Comparison of ENCODE assay signal across 26 cellular contexts in genomic region chr4:148412460-148412859, GRCh38. TPM values are rescaled to one million over a fixed set of nuclear protein-coding genes. Genes with fewer than 3 reads are reported as not detected.
DNase-seq lines count a peak whose midpoint lies in the region; ATAC-seq, FAIRE-seq and TF ChIP-seq lines count a peak whose summit lies in the region.
"Had no signal": no experiment of that assay in that cellular context is flagged by ENCODE, and none has a peak within 500 bp of the region (broad histone marks: within the 10 kb centered on the region; RNA-seq: fewer than 3 reads in every experiment).

No MANE protein-coding gene starts in this region.

- DNase-seq in HepG2 (ENCODE audit: low spot score) (no peak), right lobe of liver (no peak), K562 (ENCODE audit: extremely low read depth in 1 of 4, low spot score in 3 of 4) (no peak), MV-4-11 (lab: John Stamatoyannopoulos, UW) (no peak)
- DNase-seq in activated T-helper 2 cell treated with anti-CD3 and anti-CD28 coated beads, Interferon-gamma antibody, Interleukin-2, Interleukin-4, amounts not matched to agents 10 μg/mL and 5 μg/mL and 100 μg/mL, durations not matched to agents 14 hours and 24 hours and 36 hours (ENCODE audit: low spot score), result no peak
- DNase-seq: ACHN; BE2C; C1 segment of cervical spinal cord; CD4-positive, alpha-beta memory T cell; CD4-positive, CD25-positive, alpha-beta regulatory T cell; CD8-positive, alpha-beta memory T cell; COR-L47; DMS 273 treated with DMSO at 0.1 percent for 48 hours; DMS153; DMS53; DMS79; DND-41; EL; GDM1 had no signal

- BruUV-seq in HepG2 (replicated peaks; lab: Mats Ljungman, UMichigan) (no TSS peak), K562 (replicated peaks; lab: Mats Ljungman, UMichigan) (no TSS peak)

- ATAC-seq in HepG2 (no peak), right lobe of liver (no peak), K562 (no peak)
- ATAC-seq: GM12878 had no signal

- no peak overlapping the region for H3K4me2 ChIP-seq in HepG2 (ENCODE audit: low read depth, low read length)
- no peak overlapping the region for H3K4me2 ChIP-seq in K562 (ENCODE audit: insufficient read depth, low read length)
- H3K4me2 ChIP-seq: BLaER1 had no signal

- FAIRE-seq in HepG2 (lab: Jason Lieb, UNC) (no peak), K562 (lab: Jason Lieb, UNC) (no peak)
- FAIRE-seq: GM12878, GM12892, GM18507 had no signal

- no peak overlapping the region for H3K27ac Mint-ChIP-seq in activated T-helper 2 cell treated with anti-CD3 and anti-CD28 coated beads, Interferon-gamma antibody, Interleukin-2, Interleukin-4, amounts not matched to agents 10 μg/mL and 5 μg/mL and 100 μg/mL, durations not matched to agents 14 hours and 24 hours and 36 hours
- H3K27ac Mint-ChIP-seq: CD4-positive, CD25-positive, alpha-beta regulatory T cell; CD8-positive, alpha-beta memory T cell had no signal

- CTCF ChIA-PET in HepG2 (lab: Yijun Ruan, JAX; ENCODE audit: low intra/inter-chr PET ratio, low total read pairs) (no interaction called here), K562 (lab: Yijun Ruan, JAX; ENCODE audit: low intra/inter-chr PET ratio) (no interaction called here)

- H3K4me3 Mint-ChIP-seq in activated T-helper 2 cell treated with anti-CD3 and anti-CD28 coated beads, Interferon-gamma antibody, Interleukin-2, Interleukin-4, amounts not matched to agents 10 μg/mL and 5 μg/mL and 100 μg/mL, durations not matched to agents 14 hours and 24 hours and 36 hours (ENCODE audit: low read depth), result no peak overlapping the region
- H3K4me3 Mint-ChIP-seq: CD14-positive monocyte; CD4-positive, alpha-beta memory T cell; CD4-positive, CD25-positive, alpha-beta regulatory T cell; CD8-positive, alpha-beta memory T cell had no signal

- intact Hi-C loops in HepG2 (cut with micrococcal nuclease; ENCODE audit: unreplicated experiment), result no loop called here
- intact Hi-C loops in right lobe of liver (cut with DNase I), result no loop called here
- intact Hi-C loops in K562 (cut with micrococcal nuclease), result no loop called here
- intact Hi-C loops in activated T-helper 2 cell treated with anti-CD3 and anti-CD28 coated beads, Interferon-gamma antibody, Interleukin-2, Interleukin-4, amounts not matched to agents 10 μg/mL and 5 μg/mL and 100 μg/mL, durations not matched to agents 14 hours and 24 hours and 36 hours (cut with micrococcal nuclease), result no loop called here

- no peak for TF ChIP-seq EP300 in HepG2 (IDR thresholded peaks at IDR 0.05; ENCODE audit: low read depth in 2 of 2, low read length in 2 of 2)
- no peak for TF ChIP-seq EP300 in HepG2 (CRISPR knock-in tag; IDR thresholded peaks at IDR 0.05; ENCODE audit: borderline replicate concordance)
- TF ChIP-seq EP300 in K562 (IDR thresholded peaks at IDR 0.05; ENCODE audit: low read length), result no peak

- H3K4me3 ChIP-seq in HepG2 (replicated peaks in 1 of 3; ENCODE audit: insufficient read depth in 1 of 3, low read depth in 2 of 3, low read length in 3 of 3) (no peak overlapping the region), right lobe of liver (no peak overlapping the region), K562 (no peak overlapping the region)
- H3K4me3 ChIP-seq: BLaER1, GM12878 had no signal

- in situ Hi-C loops in HepG2 (cut with HindIII; ENCODE audit: extremely low pct_ligation_motif_present, low pct_unique_long_range_greater_than_20kb) (loop anchor here (10.0 kb wide), 1 partner anchor 128 kb away; no protein-coding TSS in a partner anchor), K562 (cut with MboI) (no loop called here)

- no peaks in the 10 kb centered on the region for H3K9me3 Mint-ChIP-seq in activated T-helper 2 cell treated with anti-CD3 and anti-CD28 coated beads, Interferon-gamma antibody, Interleukin-2, Interleukin-4, amounts not matched to agents 10 μg/mL and 5 μg/mL and 100 μg/mL, durations not matched to agents 14 hours and 24 hours and 36 hours
- H3K9me3 Mint-ChIP-seq: CD14-positive monocyte; CD4-positive, alpha-beta memory T cell; CD4-positive, CD25-positive, alpha-beta regulatory T cell; CD8-positive, alpha-beta memory T cell had no signal

- TF ChIP-seq CTCF in HepG2 (CRISPR knock-in tag; IDR thresholded peaks at IDR 0.05), result no peak
- TF ChIP-seq CTCF in right lobe of liver (IDR thresholded peaks at IDR 0.05), result no peak
- TF ChIP-seq CTCF in K562 (IDR thresholded peaks at IDR 0.05 in 2 of 3, conservative IDR thresholded peaks at IDR 0.05 in 1 of 3; ENCODE audit: insufficient read depth in 2 of 3, low read depth in 1 of 3, low read length in 3 of 3), result no peak

- no peaks in the 10 kb centered on the region for H4K20me1 ChIP-seq in HepG2 (ENCODE audit: insufficient read depth, low read length)
- no peaks in the 10 kb centered on the region for H4K20me1 ChIP-seq in K562 (replicated peaks; ENCODE audit: control insufficient read depth, insufficient read depth, low read length)
- H4K20me1 ChIP-seq: BLaER1 had no signal

- H3K27ac ChIP-seq in HepG2 (ENCODE audit: extremely low read length, insufficient read depth, low read length), result no peak overlapping the region
- no peak overlapping the region for H3K27ac ChIP-seq in right lobe of liver
- no peak overlapping the region for H3K27ac ChIP-seq in K562 (ENCODE audit: extremely low read depth, low read depth, low read length)
- H3K27ac ChIP-seq: 22Rv1, BLaER1 had no signal

- H3K36me3 Mint-ChIP-seq in activated T-helper 2 cell treated with anti-CD3 and anti-CD28 coated beads, Interferon-gamma antibody, Interleukin-2, Interleukin-4, amounts not matched to agents 10 μg/mL and 5 μg/mL and 100 μg/mL, durations not matched to agents 14 hours and 24 hours and 36 hours (ENCODE audit: low read depth), result no peaks in the 10 kb centered on the region
- H3K36me3 Mint-ChIP-seq: CD14-positive monocyte had no signal

- H2AFZ ChIP-seq in HepG2 (ENCODE audit: low read length), result no peak overlapping the region
- H2AFZ ChIP-seq in K562 (ENCODE audit: low read depth, low read length), result no peak overlapping the region

- POLR2A ChIA-PET in HepG2 (lab: Yijun Ruan, JAX) (no interaction called here), K562 (lab: Yijun Ruan, JAX) (no interaction called here)

- H3K79me2 ChIP-seq in HepG2 (ENCODE audit: insufficient read depth, low read length) (no peaks in the 10 kb centered on the region), K562 (ENCODE audit: control insufficient read depth, insufficient read depth, low read length) (no peaks in the 10 kb centered on the region)

- 39% methylated on average over 2 of the region's 2 CpGs for WGBS in HepG2 (ENCODE audit: low lambda C conversion rate)
- WGBS in right lobe of liver (ENCODE audit: insufficient coverage, low coverage, low lambda C conversion rate, missing lambda C conversion rate), result 64% methylated on average over 2 of the region's 2 CpGs
- WGBS in K562 (ENCODE audit: insufficient coverage, low coverage, missing lambda C conversion rate), result 0% methylated on average over 2 of the region's 2 CpGs

- H3K4me1 ChIP-seq in HepG2 (ENCODE audit: insufficient read depth, low read length) (no peaks in the 10 kb centered on the region), right lobe of liver (peaks cover 0 to 13% (median 0%) of the 10 kb centered on the region in 4 donors), K562 (replicated peaks in 1 of 2; ENCODE audit: control insufficient read depth in 2 of 2, insufficient read depth in 2 of 2, low read length in 2 of 2) (no peaks in the 10 kb centered on the region)
- H3K4me1 ChIP-seq: BLaER1 had no signal

- no peaks in the 10 kb centered on the region for H3K4me1 Mint-ChIP-seq in activated T-helper 2 cell treated with anti-CD3 and anti-CD28 coated beads, Interferon-gamma antibody, Interleukin-2, Interleukin-4, amounts not matched to agents 10 μg/mL and 5 μg/mL and 100 μg/mL, durations not matched to agents 14 hours and 24 hours and 36 hours (ENCODE audit: low read depth)
- H3K4me1 Mint-ChIP-seq: CD14-positive monocyte had no signal

- TF ChIP-seq POLR2A in HepG2 (IDR thresholded peaks at IDR 0.05; ENCODE audit: insufficient read depth in 1 of 2, low read depth in 2 of 2, low read length in 2 of 2), result no peak
- TF ChIP-seq POLR2A in right lobe of liver (IDR thresholded peaks at IDR 0.05), result no peak
- TF ChIP-seq POLR2A in K562 (conservative IDR thresholded peaks at IDR 0.05), result no peak

- no peaks in the 10 kb centered on the region for H3K27me3 Mint-ChIP-seq in activated T-helper 2 cell treated with anti-CD3 and anti-CD28 coated beads, Interferon-gamma antibody, Interleukin-2, Interleukin-4, amounts not matched to agents 10 μg/mL and 5 μg/mL and 100 μg/mL, durations not matched to agents 14 hours and 24 hours and 36 hours (ENCODE audit: low read depth)
- H3K27me3 Mint-ChIP-seq: CD4-positive, alpha-beta memory T cell; CD4-positive, CD25-positive, alpha-beta regulatory T cell; CD8-positive, alpha-beta memory T cell had no signal

- H3K9me1 ChIP-seq in K562 (ENCODE audit: control insufficient read depth, insufficient read depth, low read length), result no peaks in the 10 kb centered on the region

- no peak for TF ChIP-seq RAD21 in HepG2 (CRISPR knock-in tag; IDR thresholded peaks at IDR 0.05)
- TF ChIP-seq RAD21 in K562 (CRISPR knock-in tag; conservative IDR thresholded peaks at IDR 0.05 in 1 of 2, IDR thresholded peaks at IDR 0.05 in 1 of 2), result no peak

- H3K9ac ChIP-seq in HepG2 (ENCODE audit: insufficient read depth, low read depth, low read length) (no peak overlapping the region), K562 (ENCODE audit: insufficient read depth in 1 of 2, low read depth in 2 of 2, low read length in 2 of 2) (no peak overlapping the region)
- H3K9ac ChIP-seq: BLaER1 had no signal

- H3K36me3 ChIP-seq in HepG2 (replicated peaks in 1 of 2; ENCODE audit: control insufficient read depth in 1 of 2, insufficient read depth in 2 of 2, low read length in 2 of 2) (no peaks in the 10 kb centered on the region), right lobe of liver (peaks cover 0 to 1% (median 0%) of the 10 kb centered on the region in 4 donors), K562 (ENCODE audit: control insufficient read depth, insufficient read depth, low read length) (no peaks in the 10 kb centered on the region)
- H3K36me3 ChIP-seq: BE2C, BLaER1 had no signal

- no peaks in the 10 kb centered on the region for H3K27me3 ChIP-seq in HepG2 (ENCODE audit: control insufficient read depth in 1 of 2, insufficient read depth in 2 of 2, low read length in 2 of 2)
- no peaks in the 10 kb centered on the region for H3K27me3 ChIP-seq in right lobe of liver
- H3K27me3 ChIP-seq in K562 (ENCODE audit: control insufficient read depth in 2 of 2, insufficient read depth in 2 of 2, low read length in 2 of 2), result no peaks in the 10 kb centered on the region
- H3K27me3 ChIP-seq: BE2C, BLaER1 had no signal

- H3K9me3 ChIP-seq in HepG2 (ENCODE audit: low read length), result no peaks in the 10 kb centered on the region
- no peaks in the 10 kb centered on the region for H3K9me3 ChIP-seq in right lobe of liver
- no peaks in the 10 kb centered on the region for H3K9me3 ChIP-seq in K562 (replicated peaks; ENCODE audit: control insufficient read depth, insufficient read depth, low read depth, low read length)
- H3K9me3 ChIP-seq: BE2C, BLaER1 had no signal

RNA-seq across cellular contexts. Expression of gene NR3C2, which starts 29.8 kb away (rescaled TPM):
- total RNA-seq in HepG2 (2016; rRNA removed; fragmentation: Illumina TruSeq; extraction: Trizol), result 0.32 and 0.46 TPM in 2 replicates
- total RNA-seq in HepG2 (2016; cell fraction: cytosol; rRNA removed; fragmentation: Illumina TruSeq; extraction: Trizol; ENCODE audit: low read depth), result 0.30 and 0.44 TPM in 2 replicates
- total RNA-seq in HepG2 (2016; cell fraction: insoluble cytoplasmic fraction; rRNA removed; fragmentation: Illumina TruSeq; extraction: Trizol), result 0.25 and 0.37 TPM in 2 replicates
- total RNA-seq in HepG2 (2016; cell fraction: membrane; rRNA removed; fragmentation: Illumina TruSeq; extraction: Trizol), result 0.25 and 0.45 TPM in 2 replicates
- total RNA-seq in HepG2 (2016; cell fraction: nucleus; rRNA removed; fragmentation: Illumina TruSeq; extraction: Trizol), result 1.1 and 1.6 TPM in 2 replicates
- 0.20 and 0.26 TPM in 2 replicates for polyA plus RNA-seq in HepG2 (2011; rRNA removed)
- 0.09 and 0.21 TPM in 2 replicates for polyA plus RNA-seq in HepG2 (2011; cell fraction: cytosol; rRNA removed)
- 0.29 and 0.50 TPM in 2 replicates for polyA plus RNA-seq in HepG2 (2011; cell fraction: nucleus; rRNA removed)
- polyA plus RNA-seq in HepG2 (2012), result 0.21 and 0.32 TPM in 2 replicates
- polyA plus RNA-seq in HepG2 (2016; cell fraction: cytosol; fragmentation: Illumina TruSeq; extraction: Trizol; ENCODE audit: low read depth), result not detected in 2 replicates
- 0.39 and 0.41 TPM in 2 replicates for polyA plus RNA-seq in HepG2 (2016; cell fraction: insoluble cytoplasmic fraction; fragmentation: Illumina TruSeq; extraction: Trizol; ENCODE audit: low read depth)
- 0.08 and 0.16 TPM in 2 replicates for polyA plus RNA-seq in HepG2 (2016; cell fraction: membrane; fragmentation: Illumina TruSeq; extraction: Trizol; ENCODE audit: low read depth)
- 0.16 and 0.33 TPM in 2 replicates for polyA plus RNA-seq in HepG2 (2016; cell fraction: nucleus; fragmentation: Illumina TruSeq; extraction: Trizol; ENCODE audit: insufficient read depth, low read depth)
- polyA minus RNA-seq in HepG2 (2011; rRNA and poly(A)+ RNA removed; ENCODE audit: low replicate concordance), result 0.19 and 1.1 TPM in 2 replicates
- polyA minus RNA-seq in HepG2 (2011; cell fraction: cytosol; rRNA and poly(A)+ RNA removed), result 0.18 and 1.6 TPM in 2 replicates
- polyA minus RNA-seq in HepG2 (2011; cell fraction: nucleus; rRNA and poly(A)+ RNA removed), result 3.0 and 3.7 TPM in 2 replicates
- 10 to 100 TPM in 3 of 6 experiments, 1 to 10 TPM in 3; 4.8 to 15.9 (median 8.9) TPM for total RNA-seq in right lobe of liver
- total RNA-seq in K562 (2011; cell fraction: chromatin; rRNA removed; ENCODE audit: low replicate concordance), result 0.62 and 1.2 TPM in 2 replicates
- total RNA-seq in K562 (2011; cell fraction: nucleolus; rRNA removed), result 0.17 and 0.66 TPM in 2 replicates
- total RNA-seq in K562 (2011; cell fraction: nucleoplasm; rRNA removed), result 0.46 and 0.73 TPM in 2 replicates
- 0.05 and 0.16 TPM in 2 replicates for total RNA-seq in K562 (2014; rRNA removed)
- total RNA-seq in K562 (2014; rRNA removed; fragmentation: Illumina TruSeq; extraction: Trizol), result 0.03 and 0.18 TPM in 2 replicates
- 0.15 and 0.18 TPM in 2 replicates for total RNA-seq in K562 (2015; rRNA removed; fragmentation: Illumina TruSeq; extraction: Trizol)
- total RNA-seq in K562 (2021), result 0.13 and 0.16 TPM in 2 replicates
- polyA plus RNA-seq in K562 (2011; rRNA removed), result 0.14 and 0.28 TPM in 2 replicates
- 0.03 and 0.21 TPM in 2 replicates for polyA plus RNA-seq in K562 (2011; cell fraction: cytosol; rRNA removed)
- polyA plus RNA-seq in K562 (2011; cell fraction: nucleus; rRNA removed), result 0.26 and 0.51 TPM in 2 replicates
- 0.07 and 0.24 TPM in 2 replicates for polyA plus RNA-seq in K562 (2012)
- 0.06 and 0.16 TPM in 2 replicates for polyA plus RNA-seq in K562 (2014; fragmentation: Illumina TruSeq; extraction: Trizol)
- under 1 TPM in 1 of 2 experiments, not detected in 1; 0.01 TPM for polyA plus RNA-seq in K562 (2014; fragmentation: Nextera tagmentation; extraction: Ambion mirVana)
- 0.51 TPM in 1 of 2 replicates, not detected in the other for polyA plus RNA-seq in K562 (2014; rRNA removed)
- polyA minus RNA-seq in K562 (2011; rRNA and poly(A)+ RNA removed), result 0.54 and 0.63 TPM in 2 replicates
- polyA minus RNA-seq in K562 (2011; cell fraction: cytosol; rRNA and poly(A)+ RNA removed), result not detected in 2 replicates
- polyA minus RNA-seq in K562 (2011; cell fraction: nucleus; rRNA and poly(A)+ RNA removed), result 0.67 and 2.1 TPM in 2 replicates
- total RNA-seq in activated T-helper 2 cell treated with anti-CD3 and anti-CD28 coated beads, Interferon-gamma antibody, Interleukin-2, Interleukin-4, amounts not matched to agents 10 μg/mL and 5 μg/mL and 100 μg/mL, durations not matched to agents 14 hours and 24 hours and 36 hours, result 0.21 and 0.32 TPM in 2 replicates
- total RNA-seq: G401 had no signal

Comparison
In these comparisons a context has a peak if more than half of its experiments do, and no peak if none do; other contexts are left out.
1. Of the 241 proteins assayed by ChIP-seq in both HepG2 and K562: peak only in HepG2: MAFF; only in K562: none; in both: none; in neither: 239; mixed calls (peak in some experiments, not most) for 1.